Comparison of ENCODE assay signal across 1 cellular context in the genomic region with DNA sequence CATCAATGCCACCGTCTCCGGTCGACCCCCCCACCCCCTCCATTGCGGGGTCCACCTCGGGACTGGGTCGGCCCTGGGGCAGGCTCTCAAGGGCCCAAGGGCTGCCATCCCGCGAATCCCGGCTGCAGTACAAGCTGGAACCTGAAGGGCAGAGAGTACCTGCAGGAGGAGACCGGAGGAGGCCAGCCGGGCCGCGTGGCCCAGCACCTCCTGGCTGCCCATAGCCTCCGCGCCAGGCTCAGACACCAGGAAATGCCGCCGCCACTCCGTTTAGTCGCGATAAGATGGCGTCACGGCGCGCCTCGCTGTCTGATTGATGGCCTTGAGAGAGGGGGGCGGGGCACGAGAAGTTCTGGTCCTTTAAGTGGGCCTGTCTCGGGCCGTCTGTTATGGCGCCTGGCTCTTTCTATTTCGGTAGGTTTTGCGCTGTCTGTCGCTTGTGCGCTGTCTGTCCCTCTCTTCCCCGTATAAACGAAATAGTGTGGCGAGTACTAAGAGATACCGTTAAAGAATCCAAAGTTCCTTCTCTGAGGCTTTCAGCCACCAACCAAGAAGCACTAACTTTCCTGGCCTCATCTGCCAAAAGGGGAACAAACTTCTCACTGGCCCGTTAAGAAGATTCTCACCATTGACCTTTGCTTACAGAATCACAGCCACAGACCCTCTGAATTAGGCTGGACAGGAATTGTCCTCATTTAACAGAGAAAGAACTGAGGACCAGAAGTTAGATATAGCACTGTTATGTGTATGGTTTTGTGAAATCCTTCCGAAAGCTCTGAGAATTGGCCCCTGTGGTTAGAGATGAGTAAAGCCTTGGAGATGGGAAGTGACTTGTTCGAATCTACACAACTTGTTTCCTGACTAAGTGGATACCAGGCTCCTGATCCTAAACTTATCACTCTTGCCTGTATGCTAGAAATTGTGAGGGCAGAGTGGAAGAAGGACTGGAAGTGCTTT.
TF ChIP-seq lines count a peak whose summit lies in the region.

A gene with protein sequence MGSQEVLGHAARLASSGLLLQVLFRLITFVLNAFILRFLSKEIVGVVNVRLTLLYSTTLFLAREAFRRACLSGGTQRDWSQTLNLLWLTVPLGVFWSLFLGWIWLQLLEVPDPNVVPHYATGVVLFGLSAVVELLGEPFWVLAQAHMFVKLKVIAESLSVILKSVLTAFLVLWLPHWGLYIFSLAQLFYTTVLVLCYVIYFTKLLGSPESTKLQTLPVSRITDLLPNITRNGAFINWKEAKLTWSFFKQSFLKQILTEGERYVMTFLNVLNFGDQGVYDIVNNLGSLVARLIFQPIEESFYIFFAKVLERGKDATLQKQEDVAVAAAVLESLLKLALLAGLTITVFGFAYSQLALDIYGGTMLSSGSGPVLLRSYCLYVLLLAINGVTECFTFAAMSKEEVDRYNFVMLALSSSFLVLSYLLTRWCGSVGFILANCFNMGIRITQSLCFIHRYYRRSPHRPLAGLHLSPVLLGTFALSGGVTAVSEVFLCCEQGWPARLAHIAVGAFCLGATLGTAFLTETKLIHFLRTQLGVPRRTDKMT (minus strand): TSS at position 257 of the 957 bp plus-strand sequence. CDS start 35 bp downstream, at position 222.

TF ChIP-seq in GM12878, 131 proteins besides CTCF, POLR2A, EP300 and RAD21 (continued from another document and continues in another):
- TF ChIP-seq CBFB (IDR thresholded peaks at IDR 0.05; ENCODE audit: low read depth) (0 out of 2 replicates have a peak, but pooled peaks have one; percentile 56), KDM1A (IDR thresholded peaks at IDR 0.05; ENCODE audit: borderline replicate concordance) (no peak), NR2C1 (IDR thresholded peaks at IDR 0.05) (no peak), POLR2AphosphoS2 (IDR thresholded peaks at IDR 0.05; ENCODE audit: low read depth, low read length) (peak; percentile 84; the same call in 1 of the 2 replicates), CREM (IDR thresholded peaks at IDR 0.05; ENCODE audit: low read depth) (peak; percentile 99), ETV6 (conservative IDR thresholded peaks at IDR 0.05 in 1 of 2, IDR thresholded peaks at IDR 0.05 in 1 of 2; ENCODE audit: borderline replicate concordance in 1 of 2, low read depth in 1 of 2) (no peak), SMC3 (IDR thresholded peaks at IDR 0.05; ENCODE audit: borderline replicate concordance, low read length) (no peak), BRCA1 (IDR thresholded peaks at IDR 0.05; ENCODE audit: low read depth, low read length) (0 out of 2 replicates have a peak, but pooled peaks have one; percentile 28), RB1 (IDR thresholded peaks at IDR 0.05; ENCODE audit: borderline replicate concordance) (0 out of 2 replicates have a peak, but pooled peaks have one; percentile 84), SMARCA5 (IDR thresholded peaks at IDR 0.05) (no peak), POLR2AphosphoS5 (IDR thresholded peaks at IDR 0.05; ENCODE audit: low read length) (peak; percentile 94), DPF2 (IDR thresholded peaks at IDR 0.05) (peak; percentile 73; the same call in 1 of the 2 replicates), STAT1 (conservative IDR thresholded peaks at IDR 0.05) (peak; percentile 31; the same call in 1 of the 2 replicates), NRF1 (conservative IDR thresholded peaks at IDR 0.05; ENCODE audit: low read depth, low read length) (0 out of 2 replicates have a peak, but pooled peaks have one; percentile 18), SPI1 (IDR thresholded peaks at IDR 0.05; ENCODE audit: borderline replicate concordance, insufficient read depth, low read depth, low read length) (no peak), ZNF274 (IDR thresholded peaks at IDR 0.05; ENCODE audit: insufficient read depth, insufficient read length) (no peak), IRF4 (IDR thresholded peaks at IDR 0.05; ENCODE audit: low read depth, low read length) (no peak), ASH2L (IDR thresholded peaks at IDR 0.05; ENCODE audit: borderline replicate concordance, low read depth) (no peak), CEBPB (IDR thresholded peaks at IDR 0.05; ENCODE audit: borderline replicate concordance in 1 of 2, low read depth in 2 of 2, low read length in 2 of 2) (no peak), PAX5 (IDR thresholded peaks at IDR 0.05; ENCODE audit: borderline replicate concordance, low read depth, low read length) (peak; percentile 48; the same call in 1 of the 2 replicates), SIX5 (IDR thresholded peaks at IDR 0.05; ENCODE audit: low read depth, low read length, severe bottlenecking) (peak; percentile 36), RCOR1 (conservative IDR thresholded peaks at IDR 0.05; ENCODE audit: low read depth, low read length) (0 out of 2 replicates have a peak, but pooled peaks have one; percentile 66), KLF5 (IDR thresholded peaks at IDR 0.05; ENCODE audit: partially characterized antibody) (no peak)
- TF ChIP-seq, protein P1, sequence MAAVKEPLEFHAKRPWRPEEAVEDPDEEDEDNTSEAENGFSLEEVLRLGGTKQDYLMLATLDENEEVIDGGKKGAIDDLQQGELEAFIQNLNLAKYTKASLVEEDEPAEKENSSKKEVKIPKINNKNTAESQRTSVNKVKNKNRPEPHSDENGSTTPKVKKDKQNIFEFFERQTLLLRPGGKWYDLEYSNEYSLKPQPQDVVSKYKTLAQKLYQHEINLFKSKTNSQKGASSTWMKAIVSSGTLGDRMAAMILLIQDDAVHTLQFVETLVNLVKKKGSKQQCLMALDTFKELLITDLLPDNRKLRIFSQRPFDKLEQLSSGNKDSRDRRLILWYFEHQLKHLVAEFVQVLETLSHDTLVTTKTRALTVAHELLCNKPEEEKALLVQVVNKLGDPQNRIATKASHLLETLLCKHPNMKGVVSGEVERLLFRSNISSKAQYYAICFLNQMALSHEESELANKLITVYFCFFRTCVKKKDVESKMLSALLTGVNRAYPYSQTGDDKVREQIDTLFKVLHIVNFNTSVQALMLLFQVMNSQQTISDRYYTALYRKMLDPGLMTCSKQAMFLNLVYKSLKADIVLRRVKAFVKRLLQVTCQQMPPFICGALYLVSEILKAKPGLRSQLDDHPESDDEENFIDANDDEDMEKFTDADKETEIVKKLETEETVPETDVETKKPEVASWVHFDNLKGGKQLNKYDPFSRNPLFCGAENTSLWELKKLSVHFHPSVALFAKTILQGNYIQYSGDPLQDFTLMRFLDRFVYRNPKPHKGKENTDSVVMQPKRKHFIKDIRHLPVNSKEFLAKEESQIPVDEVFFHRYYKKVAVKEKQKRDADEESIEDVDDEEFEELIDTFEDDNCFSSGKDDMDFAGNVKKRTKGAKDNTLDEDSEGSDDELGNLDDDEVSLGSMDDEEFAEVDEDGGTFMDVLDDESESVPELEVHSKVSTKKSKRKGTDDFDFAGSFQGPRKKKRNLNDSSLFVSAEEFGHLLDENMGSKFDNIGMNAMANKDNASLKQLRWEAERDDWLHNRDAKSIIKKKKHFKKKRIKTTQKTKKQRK (IDR thresholded peaks at IDR 0.05; ENCODE audit: low read depth, low read length): no peak
- TF ChIP-seq, protein P2, sequence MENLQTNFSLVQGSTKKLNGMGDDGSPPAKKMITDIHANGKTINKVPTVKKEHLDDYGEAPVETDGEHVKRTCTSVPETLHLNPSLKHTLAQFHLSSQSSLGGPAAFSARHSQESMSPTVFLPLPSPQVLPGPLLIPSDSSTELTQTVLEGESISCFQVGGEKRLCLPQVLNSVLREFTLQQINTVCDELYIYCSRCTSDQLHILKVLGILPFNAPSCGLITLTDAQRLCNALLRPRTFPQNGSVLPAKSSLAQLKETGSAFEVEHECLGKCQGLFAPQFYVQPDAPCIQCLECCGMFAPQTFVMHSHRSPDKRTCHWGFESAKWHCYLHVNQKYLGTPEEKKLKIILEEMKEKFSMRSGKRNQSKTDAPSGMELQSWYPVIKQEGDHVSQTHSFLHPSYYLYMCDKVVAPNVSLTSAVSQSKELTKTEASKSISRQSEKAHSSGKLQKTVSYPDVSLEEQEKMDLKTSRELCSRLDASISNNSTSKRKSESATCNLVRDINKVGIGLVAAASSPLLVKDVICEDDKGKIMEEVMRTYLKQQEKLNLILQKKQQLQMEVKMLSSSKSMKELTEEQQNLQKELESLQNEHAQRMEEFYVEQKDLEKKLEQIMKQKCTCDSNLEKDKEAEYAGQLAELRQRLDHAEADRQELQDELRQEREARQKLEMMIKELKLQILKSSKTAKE (IDR thresholded peaks at IDR 0.05; ENCODE audit: low read depth, poor library complexity, severe bottlenecking): no peak
- TF ChIP-seq, protein P3, sequence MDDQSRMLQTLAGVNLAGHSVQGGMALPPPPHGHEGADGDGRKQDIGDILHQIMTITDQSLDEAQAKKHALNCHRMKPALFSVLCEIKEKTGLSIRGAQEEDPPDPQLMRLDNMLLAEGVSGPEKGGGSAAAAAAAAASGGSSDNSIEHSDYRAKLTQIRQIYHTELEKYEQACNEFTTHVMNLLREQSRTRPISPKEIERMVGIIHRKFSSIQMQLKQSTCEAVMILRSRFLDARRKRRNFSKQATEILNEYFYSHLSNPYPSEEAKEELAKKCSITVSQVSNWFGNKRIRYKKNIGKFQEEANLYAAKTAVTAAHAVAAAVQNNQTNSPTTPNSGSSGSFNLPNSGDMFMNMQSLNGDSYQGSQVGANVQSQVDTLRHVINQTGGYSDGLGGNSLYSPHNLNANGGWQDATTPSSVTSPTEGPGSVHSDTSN (IDR thresholded peaks at IDR 0.05; ENCODE audit: insufficient replicate concordance, low read depth, low read length): peak; percentile 92
- TF ChIP-seq, protein P4, sequence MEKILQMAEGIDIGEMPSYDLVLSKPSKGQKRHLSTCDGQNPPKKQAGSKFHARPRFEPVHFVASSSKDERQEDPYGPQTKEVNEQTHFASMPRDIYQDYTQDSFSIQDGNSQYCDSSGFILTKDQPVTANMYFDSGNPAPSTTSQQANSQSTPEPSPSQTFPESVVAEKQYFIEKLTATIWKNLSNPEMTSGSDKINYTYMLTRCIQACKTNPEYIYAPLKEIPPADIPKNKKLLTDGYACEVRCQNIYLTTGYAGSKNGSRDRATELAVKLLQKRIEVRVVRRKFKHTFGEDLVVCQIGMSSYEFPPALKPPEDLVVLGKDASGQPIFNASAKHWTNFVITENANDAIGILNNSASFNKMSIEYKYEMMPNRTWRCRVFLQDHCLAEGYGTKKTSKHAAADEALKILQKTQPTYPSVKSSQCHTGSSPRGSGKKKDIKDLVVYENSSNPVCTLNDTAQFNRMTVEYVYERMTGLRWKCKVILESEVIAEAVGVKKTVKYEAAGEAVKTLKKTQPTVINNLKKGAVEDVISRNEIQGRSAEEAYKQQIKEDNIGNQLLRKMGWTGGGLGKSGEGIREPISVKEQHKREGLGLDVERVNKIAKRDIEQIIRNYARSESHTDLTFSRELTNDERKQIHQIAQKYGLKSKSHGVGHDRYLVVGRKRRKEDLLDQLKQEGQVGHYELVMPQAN (conservative IDR thresholded peaks at IDR 0.05): peak; percentile 91
- TF ChIP-seq, protein P5, sequence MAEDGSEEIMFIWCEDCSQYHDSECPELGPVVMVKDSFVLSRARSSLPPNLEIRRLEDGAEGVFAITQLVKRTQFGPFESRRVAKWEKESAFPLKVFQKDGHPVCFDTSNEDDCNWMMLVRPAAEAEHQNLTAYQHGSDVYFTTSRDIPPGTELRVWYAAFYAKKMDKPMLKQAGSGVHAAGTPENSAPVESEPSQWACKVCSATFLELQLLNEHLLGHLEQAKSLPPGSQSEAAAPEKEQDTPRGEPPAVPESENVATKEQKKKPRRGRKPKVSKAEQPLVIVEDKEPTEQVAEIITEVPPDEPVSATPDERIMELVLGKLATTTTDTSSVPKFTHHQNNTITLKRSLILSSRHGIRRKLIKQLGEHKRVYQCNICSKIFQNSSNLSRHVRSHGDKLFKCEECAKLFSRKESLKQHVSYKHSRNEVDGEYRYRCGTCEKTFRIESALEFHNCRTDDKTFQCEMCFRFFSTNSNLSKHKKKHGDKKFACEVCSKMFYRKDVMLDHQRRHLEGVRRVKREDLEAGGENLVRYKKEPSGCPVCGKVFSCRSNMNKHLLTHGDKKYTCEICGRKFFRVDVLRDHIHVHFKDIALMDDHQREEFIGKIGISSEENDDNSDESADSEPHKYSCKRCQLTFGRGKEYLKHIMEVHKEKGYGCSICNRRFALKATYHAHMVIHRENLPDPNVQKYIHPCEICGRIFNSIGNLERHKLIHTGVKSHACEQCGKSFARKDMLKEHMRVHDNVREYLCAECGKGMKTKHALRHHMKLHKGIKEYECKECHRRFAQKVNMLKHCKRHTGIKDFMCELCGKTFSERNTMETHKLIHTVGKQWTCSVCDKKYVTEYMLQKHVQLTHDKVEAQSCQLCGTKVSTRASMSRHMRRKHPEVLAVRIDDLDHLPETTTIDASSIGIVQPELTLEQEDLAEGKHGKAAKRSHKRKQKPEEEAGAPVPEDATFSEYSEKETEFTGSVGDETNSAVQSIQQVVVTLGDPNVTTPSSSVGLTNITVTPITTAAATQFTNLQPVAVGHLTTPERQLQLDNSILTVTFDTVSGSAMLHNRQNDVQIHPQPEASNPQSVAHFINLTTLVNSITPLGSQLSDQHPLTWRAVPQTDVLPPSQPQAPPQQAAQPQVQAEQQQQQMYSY (CRISPR knock-in tag; IDR thresholded peaks at IDR 0.05): no peak
- TF ChIP-seq, protein P6, sequence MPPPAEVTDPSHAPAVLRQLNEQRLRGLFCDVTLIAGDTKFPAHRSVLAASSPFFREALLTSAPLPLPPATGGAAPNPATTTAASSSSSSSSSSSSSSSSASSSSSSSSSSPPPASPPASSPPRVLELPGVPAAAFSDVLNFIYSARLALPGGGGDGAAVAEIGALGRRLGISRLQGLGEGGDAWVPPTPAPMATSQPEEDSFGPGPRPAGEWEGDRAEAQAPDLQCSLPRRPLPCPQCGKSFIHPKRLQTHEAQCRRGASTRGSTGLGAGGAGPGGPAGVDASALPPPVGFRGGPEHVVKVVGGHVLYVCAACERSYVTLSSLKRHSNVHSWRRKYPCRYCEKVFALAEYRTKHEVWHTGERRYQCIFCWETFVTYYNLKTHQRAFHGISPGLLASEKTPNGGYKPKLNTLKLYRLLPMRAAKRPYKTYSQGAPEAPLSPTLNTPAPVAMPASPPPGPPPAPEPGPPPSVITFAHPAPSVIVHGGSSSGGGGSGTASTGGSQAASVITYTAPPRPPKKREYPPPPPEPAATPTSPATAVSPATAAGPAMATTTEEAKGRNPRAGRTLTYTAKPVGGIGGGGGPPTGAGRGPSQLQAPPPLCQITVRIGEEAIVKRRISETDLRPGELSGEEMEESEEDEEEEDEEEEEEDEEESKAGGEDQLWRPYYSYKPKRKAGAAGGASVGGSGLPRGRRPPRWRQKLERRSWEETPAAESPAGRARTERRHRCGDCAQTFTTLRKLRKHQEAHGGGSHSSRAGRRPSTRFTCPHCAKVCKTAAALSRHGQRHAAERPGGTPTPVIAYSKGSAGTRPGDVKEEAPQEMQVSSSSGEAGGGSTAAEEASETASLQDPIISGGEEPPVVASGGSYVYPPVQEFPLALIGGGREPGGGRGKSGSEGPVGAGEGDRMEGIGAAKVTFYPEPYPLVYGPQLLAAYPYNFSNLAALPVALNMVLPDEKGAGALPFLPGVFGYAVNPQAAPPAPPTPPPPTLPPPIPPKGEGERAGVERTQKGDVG (CRISPR knock-in tag; IDR thresholded peaks at IDR 0.05): no peak
- TF ChIP-seq, protein P7, sequence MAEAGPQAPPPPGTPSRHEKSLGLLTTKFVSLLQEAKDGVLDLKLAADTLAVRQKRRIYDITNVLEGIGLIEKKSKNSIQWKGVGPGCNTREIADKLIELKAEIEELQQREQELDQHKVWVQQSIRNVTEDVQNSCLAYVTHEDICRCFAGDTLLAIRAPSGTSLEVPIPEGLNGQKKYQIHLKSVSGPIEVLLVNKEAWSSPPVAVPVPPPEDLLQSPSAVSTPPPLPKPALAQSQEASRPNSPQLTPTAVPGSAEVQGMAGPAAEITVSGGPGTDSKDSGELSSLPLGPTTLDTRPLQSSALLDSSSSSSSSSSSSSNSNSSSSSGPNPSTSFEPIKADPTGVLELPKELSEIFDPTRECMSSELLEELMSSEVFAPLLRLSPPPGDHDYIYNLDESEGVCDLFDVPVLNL (IDR thresholded peaks at IDR 0.05; ENCODE audit: low read depth, low read length): peak; percentile 62
